11 cellular contexts compared by ENCODE assay signal in genomic region chr9:20043035-20043434, GRCh38.
A peak's percentile ranks its signal among the peaks of the same experiment; 100 is the strongest.
DNase-seq lines count a peak whose midpoint lies in the region; ATAC-seq and TF ChIP-seq lines count a peak whose summit lies in the region.
"Had no signal": no experiment of that assay in that cellular context is flagged by ENCODE, and none has a peak within 500 bp of the region (broad histone marks: within the 10 kb centered on the region; RNA-seq: fewer than 3 reads in every experiment).

No MANE protein-coding gene starts in this region.

- peak overlapping the region; percentile 53 for H3K27ac Mint-ChIP-seq in stimulated activated naive B cell treated with anti-CD40 and anti-IgM and Interleukin-4, amounts not matched to agents 10 μg/mL and 1 μg/mL and 100 μg/mL, for 72 hours

- no peaks in the 10 kb centered on the region for H3K36me3 ChIP-seq in thyroid gland

- TF ChIP-seq CTCF in GM13977 (IDR thresholded peaks at IDR 0.05; ENCODE audit: extremely low read depth, insufficient read depth, missing control alignments) (no peak), thyroid gland (IDR thresholded peaks at IDR 0.05) (no peak)

- no peaks in the 10 kb centered on the region for H3K9me3 ChIP-seq in thyroid gland

- no peaks in the 10 kb centered on the region for H3K9me3 Mint-ChIP-seq in activated T-cell treated with anti-CD3 and anti-CD28 coated beads, Interleukin-2, amount 50 U/mL, for 4 hours
- no peaks in the 10 kb centered on the region for H3K9me3 Mint-ChIP-seq in stimulated activated naive B cell treated with anti-CD40 and anti-IgM and Interleukin-4, amounts not matched to agents 10 μg/mL and 1 μg/mL and 100 μg/mL, for 72 hours

- peaks cover 4 to 9% of the 10 kb centered on the region in 2 donors for H3K4me1 ChIP-seq in thyroid gland

- H3K27me3 Mint-ChIP-seq in activated T-cell treated with anti-CD3 and anti-CD28 coated beads, Interleukin-2, amount 50 U/mL, for 4 hours (ENCODE audit: low read depth): no peaks in the 10 kb centered on the region
- H3K27me3 Mint-ChIP-seq in stimulated activated naive B cell treated with anti-CD40 and anti-IgM and Interleukin-4, amounts not matched to agents 10 μg/mL and 1 μg/mL and 100 μg/mL, for 72 hours: peaks cover 0 to 6% of the 10 kb centered on the region in 2 donors

- no peak for TF ChIP-seq POLR2A in thyroid gland (IDR thresholded peaks at IDR 0.05)

- no peak for DNase-seq in activated T-cell treated with anti-CD3 and anti-CD28 coated beads, Interleukin-2, amount 50 U/mL, for 4 hours
- DNase-seq in activated T-cell treated with anti-CD3 and anti-CD28 coated beads for 4 hours (no peak), OCI-M1 (lab: John Stamatoyannopoulos, UW) (peak; percentile 32), GM13977 (ENCODE audit: low spot score) (no peak), thyroid gland (no peak), posterior vena cava (ENCODE audit: low spot score) (no peak)
- DNase-seq in stimulated activated naive B cell treated with anti-CD40 and anti-IgM and Interleukin-4, amounts not matched to agents 10 μg/mL and 1 μg/mL and 100 μg/mL, for 72 hours: no peak
- DNase-seq: glutamatergic neuron, NCI-H524, T1000 had no signal

- no peaks in the 10 kb centered on the region for H3K27me3 ChIP-seq in thyroid gland

- in situ Hi-C loops in GM13977 (cut with MboI; ENCODE audit: low pct_unique_long_range_greater_than_20kb, low sequenced_read_pairs, unreplicated experiment): no loop called here

- intact Hi-C loops in thyroid gland (cut with DNase I) (no loop called here), posterior vena cava (cut with DNase I) (no loop called here)

- no peak overlapping the region for H3K4me3 ChIP-seq in thyroid gland (replicated peaks in 1 of 3)

- peak; percentile 84 to 87 for ATAC-seq in activated T-cell treated with anti-CD3 and anti-CD28 coated beads, Interleukin-2, amount 50 U/mL, for 4 hours
- peak; percentile 67 for ATAC-seq in HG02759 (IDR thresholded peaks at IDR 0.05; ENCODE audit: unreplicated experiment)
- ATAC-seq in stimulated activated naive B cell treated with anti-CD40 and anti-IgM and Interleukin-4, amounts not matched to agents 10 μg/mL and 1 μg/mL and 100 μg/mL, for 72 hours (replicated peaks): peak; percentile 31 to 38

- no peak overlapping the region for H3K27ac ChIP-seq in thyroid gland

- H3K4me3 Mint-ChIP-seq in activated T-cell treated with anti-CD3 and anti-CD28 coated beads, Interleukin-2, amount 50 U/mL, for 4 hours: peak overlapping the region; percentile 67
- H3K4me3 Mint-ChIP-seq in stimulated activated naive B cell treated with anti-CD40 and anti-IgM and Interleukin-4, amounts not matched to agents 10 μg/mL and 1 μg/mL and 100 μg/mL, for 72 hours: peak overlapping the region; percentile 49 to 66

- no peaks in the 10 kb centered on the region for H3K36me3 Mint-ChIP-seq in activated T-cell treated with anti-CD3 and anti-CD28 coated beads, Interleukin-2, amount 50 U/mL, for 4 hours (ENCODE audit: insufficient read depth)
- peaks cover 0 to 2% of the 10 kb centered on the region in 2 donors for H3K36me3 Mint-ChIP-seq in stimulated activated naive B cell treated with anti-CD40 and anti-IgM and Interleukin-4, amounts not matched to agents 10 μg/mL and 1 μg/mL and 100 μg/mL, for 72 hours

- WGBS in thyroid gland, 2 donors: 84 to 90% methylated on average over 3 of the region's 3 CpGs

- peaks cover 29% of the 10 kb centered on the region for H3K4me1 Mint-ChIP-seq in activated T-cell treated with anti-CD3 and anti-CD28 coated beads, Interleukin-2, amount 50 U/mL, for 4 hours (ENCODE audit: low read depth)
- peaks cover 17 to 36% of the 10 kb centered on the region in 2 donors for H3K4me1 Mint-ChIP-seq in stimulated activated naive B cell treated with anti-CD40 and anti-IgM and Interleukin-4, amounts not matched to agents 10 μg/mL and 1 μg/mL and 100 μg/mL, for 72 hours

Comparison
In these comparisons a context has a peak if more than half of its experiments do, and no peak if none do; other contexts are left out.
1. ATAC-seq: peak in every context shown above with its lines; median percentile 86 in activated T-cell treated with anti-CD3 and anti-CD28 coated beads, Interleukin-2, amount 50 U/mL, for 4 hours; 67 in HG02759; 34 in stimulated activated naive B cell treated with anti-CD40 and anti-IgM and Interleukin-4, amounts not matched to agents 10 μg/mL and 1 μg/mL and 100 μg/mL, for 72 hours.